In the genomic region with DNA sequence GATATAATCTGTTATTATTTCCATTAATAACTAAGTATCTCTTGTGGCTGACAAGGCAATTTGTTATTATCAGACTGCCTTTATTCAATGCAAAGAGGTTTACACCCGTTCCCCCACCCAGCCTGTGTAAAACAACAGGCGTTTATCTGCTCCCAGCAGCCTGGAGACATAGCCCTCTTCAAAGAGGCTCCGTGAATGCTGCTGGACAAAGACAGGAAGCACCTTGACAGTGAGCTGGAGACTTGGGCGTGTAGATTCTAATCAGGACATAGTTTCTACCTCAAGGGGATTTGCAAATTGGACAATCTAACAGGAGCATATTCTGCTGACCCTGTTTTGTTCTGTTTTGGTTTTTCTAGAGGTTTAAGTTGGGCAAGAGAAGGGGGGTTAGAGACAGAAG, we compare ENCODE assay signal across 1 cellular context.
TF ChIP-seq lines count a peak whose summit lies in the region.

No MANE protein-coding gene starts in this region.

TF ChIP-seq in GM23338, 12 proteins besides CTCF, POLR2A, EP300 and RAD21 (continued from another document):
- TF ChIP-seq, protein P1, sequence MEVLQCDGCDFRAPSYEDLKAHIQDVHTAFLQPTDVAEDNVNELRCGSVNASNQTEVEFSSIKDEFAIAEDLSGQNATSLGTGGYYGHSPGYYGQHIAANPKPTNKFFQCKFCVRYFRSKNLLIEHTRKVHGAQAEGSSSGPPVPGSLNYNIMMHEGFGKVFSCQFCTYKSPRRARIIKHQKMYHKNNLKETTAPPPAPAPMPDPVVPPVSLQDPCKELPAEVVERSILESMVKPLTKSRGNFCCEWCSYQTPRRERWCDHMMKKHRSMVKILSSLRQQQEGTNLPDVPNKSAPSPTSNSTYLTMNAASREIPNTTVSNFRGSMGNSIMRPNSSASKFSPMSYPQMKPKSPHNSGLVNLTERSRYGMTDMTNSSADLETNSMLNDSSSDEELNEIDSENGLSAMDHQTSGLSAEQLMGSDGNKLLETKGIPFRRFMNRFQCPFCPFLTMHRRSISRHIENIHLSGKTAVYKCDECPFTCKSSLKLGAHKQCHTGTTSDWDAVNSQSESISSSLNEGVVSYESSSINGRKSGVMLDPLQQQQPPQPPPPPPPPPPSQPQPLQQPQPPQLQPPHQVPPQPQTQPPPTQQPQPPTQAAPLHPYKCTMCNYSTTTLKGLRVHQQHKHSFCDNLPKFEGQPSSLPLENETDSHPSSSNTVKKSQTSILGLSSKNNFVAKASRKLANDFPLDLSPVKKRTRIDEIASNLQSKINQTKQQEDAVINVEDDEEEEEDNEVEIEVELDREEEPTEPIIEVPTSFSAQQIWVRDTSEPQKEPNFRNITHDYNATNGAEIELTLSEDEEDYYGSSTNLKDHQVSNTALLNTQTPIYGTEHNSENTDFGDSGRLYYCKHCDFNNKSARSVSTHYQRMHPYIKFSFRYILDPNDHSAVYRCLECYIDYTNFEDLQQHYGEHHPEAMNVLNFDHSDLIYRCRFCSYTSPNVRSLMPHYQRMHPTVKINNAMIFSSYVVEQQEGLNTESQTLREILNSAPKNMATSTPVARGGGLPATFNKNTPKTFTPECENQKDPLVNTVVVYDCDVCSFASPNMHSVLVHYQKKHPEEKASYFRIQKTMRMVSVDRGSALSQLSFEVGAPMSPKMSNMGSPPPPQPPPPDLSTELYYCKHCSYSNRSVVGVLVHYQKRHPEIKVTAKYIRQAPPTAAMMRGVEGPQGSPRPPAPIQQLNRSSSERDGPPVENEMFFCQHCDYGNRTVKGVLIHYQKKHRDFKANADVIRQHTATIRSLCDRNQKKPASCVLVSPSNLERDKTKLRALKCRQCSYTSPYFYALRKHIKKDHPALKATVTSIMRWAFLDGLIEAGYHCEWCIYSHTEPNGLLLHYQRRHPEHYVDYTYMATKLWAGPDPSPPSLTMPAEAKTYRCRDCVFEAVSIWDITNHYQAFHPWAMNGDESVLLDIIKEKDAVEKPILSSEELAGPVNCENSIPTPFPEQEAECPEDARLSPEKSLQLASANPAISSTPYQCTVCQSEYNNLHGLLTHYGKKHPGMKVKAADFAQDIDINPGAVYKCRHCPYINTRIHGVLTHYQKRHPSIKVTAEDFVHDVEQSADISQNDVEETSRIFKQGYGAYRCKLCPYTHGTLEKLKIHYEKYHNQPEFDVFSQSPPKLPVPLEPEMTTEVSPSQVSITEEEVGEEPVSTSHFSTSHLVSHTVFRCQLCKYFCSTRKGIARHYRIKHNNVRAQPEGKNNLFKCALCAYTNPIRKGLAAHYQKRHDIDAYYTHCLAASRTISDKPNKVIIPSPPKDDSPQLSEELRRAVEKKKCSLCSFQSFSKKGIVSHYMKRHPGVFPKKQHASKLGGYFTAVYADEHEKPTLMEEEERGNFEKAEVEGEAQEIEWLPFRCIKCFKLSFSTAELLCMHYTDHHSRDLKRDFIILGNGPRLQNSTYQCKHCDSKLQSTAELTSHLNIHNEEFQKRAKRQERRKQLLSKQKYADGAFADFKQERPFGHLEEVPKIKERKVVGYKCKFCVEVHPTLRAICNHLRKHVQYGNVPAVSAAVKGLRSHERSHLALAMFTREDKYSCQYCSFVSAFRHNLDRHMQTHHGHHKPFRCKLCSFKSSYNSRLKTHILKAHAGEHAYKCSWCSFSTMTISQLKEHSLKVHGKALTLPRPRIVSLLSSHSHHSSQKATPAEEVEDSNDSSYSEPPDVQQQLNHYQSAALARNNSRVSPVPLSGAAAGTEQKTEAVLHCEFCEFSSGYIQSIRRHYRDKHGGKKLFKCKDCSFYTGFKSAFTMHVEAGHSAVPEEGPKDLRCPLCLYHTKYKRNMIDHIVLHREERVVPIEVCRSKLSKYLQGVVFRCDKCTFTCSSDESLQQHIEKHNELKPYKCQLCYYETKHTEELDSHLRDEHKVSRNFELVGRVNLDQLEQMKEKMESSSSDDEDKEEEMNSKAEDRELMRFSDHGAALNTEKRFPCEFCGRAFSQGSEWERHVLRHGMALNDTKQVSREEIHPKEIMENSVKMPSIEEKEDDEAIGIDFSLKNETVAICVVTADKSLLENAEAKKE (CRISPR knock-in tag; IDR thresholded peaks at IDR 0.05), result no peak
- TF ChIP-seq EZH2phosphoT487 (IDR thresholded peaks at IDR 0.05; ENCODE audit: unreplicated experiment) (no peak), ZNF331 (CRISPR knock-in tag; IDR thresholded peaks at IDR 0.05; ENCODE audit: low read depth) (no peak), POLR2AphosphoS5 (IDR thresholded peaks at IDR 0.05; ENCODE audit: low read depth) (no peak), JUNB (IDR thresholded peaks at IDR 0.05; ENCODE audit: unreplicated experiment) (no peak), NANOG (IDR thresholded peaks at IDR 0.05; ENCODE audit: borderline replicate concordance) (no peak), CREB1 (CRISPR knock-in tag; IDR thresholded peaks at IDR 0.05; ENCODE audit: low read depth) (no peak), ZNF114 (CRISPR knock-in tag; IDR thresholded peaks at IDR 0.05) (no peak)
- TF ChIP-seq, protein P2, sequence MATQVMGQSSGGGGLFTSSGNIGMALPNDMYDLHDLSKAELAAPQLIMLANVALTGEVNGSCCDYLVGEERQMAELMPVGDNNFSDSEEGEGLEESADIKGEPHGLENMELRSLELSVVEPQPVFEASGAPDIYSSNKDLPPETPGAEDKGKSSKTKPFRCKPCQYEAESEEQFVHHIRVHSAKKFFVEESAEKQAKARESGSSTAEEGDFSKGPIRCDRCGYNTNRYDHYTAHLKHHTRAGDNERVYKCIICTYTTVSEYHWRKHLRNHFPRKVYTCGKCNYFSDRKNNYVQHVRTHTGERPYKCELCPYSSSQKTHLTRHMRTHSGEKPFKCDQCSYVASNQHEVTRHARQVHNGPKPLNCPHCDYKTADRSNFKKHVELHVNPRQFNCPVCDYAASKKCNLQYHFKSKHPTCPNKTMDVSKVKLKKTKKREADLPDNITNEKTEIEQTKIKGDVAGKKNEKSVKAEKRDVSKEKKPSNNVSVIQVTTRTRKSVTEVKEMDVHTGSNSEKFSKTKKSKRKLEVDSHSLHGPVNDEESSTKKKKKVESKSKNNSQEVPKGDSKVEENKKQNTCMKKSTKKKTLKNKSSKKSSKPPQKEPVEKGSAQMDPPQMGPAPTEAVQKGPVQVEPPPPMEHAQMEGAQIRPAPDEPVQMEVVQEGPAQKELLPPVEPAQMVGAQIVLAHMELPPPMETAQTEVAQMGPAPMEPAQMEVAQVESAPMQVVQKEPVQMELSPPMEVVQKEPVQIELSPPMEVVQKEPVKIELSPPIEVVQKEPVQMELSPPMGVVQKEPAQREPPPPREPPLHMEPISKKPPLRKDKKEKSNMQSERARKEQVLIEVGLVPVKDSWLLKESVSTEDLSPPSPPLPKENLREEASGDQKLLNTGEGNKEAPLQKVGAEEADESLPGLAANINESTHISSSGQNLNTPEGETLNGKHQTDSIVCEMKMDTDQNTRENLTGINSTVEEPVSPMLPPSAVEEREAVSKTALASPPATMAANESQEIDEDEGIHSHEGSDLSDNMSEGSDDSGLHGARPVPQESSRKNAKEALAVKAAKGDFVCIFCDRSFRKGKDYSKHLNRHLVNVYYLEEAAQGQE (IDR thresholded peaks at IDR 0.05; ENCODE audit: unreplicated experiment), result no peak
TF ChIP-seq in GM23338: peak in this region for 0.
